In the genomic region with DNA sequence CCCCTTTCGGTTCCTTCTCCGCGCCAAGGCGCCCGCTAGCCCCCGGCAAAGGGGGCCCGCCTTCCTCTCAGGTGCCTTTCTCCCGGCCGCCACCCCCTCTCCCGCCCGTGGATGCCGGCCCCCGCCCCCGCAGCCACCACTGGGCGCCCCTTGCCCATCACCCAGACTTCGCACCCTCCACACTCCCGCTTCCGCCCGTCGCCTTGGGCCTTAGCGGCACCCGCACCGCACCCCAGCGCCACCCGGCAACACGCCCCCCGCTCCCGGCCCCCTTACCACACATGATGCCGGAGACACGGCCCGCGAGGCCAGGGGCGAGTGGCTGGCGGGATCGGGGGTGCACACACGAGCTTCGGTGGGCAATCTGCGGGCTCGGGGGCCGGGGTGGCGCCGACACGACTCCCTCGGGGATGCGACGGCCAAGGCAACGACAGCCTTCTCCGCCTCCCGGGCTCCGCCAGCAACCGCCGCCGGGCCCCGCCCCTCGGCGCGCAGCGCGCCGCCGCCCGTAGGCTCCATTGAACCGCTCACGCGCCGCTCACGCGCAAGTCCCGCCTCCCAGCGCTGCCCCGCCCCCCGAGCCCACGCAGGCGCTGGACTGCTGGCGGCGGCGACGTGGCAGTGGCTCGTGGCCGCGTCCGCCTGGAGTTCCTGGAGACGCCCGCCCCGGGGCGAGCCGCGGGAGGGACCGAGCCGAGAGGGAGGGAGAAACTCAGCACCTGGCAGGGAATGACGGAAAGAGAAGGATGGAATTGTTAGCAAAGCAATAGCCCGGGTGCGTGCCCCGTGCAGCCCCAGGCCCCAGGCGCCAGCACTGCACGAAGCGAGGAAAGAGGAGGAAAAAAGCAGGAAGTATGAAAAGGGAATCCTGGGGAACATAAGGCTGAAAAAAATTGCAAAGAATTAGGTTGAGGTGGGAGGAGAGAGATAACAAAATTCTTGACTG, we compare ENCODE assay signal across 1 cellular context.
TF ChIP-seq lines count a peak whose summit lies in the region.

Gene GFPT1, minus strand, starts transcription at position 439 of the 946 bp plus-strand sequence. Its CDS starts 156 bp downstream, at position 283.

TF ChIP-seq in HepG2, 621 proteins besides CTCF, POLR2A, EP300 and RAD21 (continued from another document and continues in another):
- TF ChIP-seq, protein P1, sequence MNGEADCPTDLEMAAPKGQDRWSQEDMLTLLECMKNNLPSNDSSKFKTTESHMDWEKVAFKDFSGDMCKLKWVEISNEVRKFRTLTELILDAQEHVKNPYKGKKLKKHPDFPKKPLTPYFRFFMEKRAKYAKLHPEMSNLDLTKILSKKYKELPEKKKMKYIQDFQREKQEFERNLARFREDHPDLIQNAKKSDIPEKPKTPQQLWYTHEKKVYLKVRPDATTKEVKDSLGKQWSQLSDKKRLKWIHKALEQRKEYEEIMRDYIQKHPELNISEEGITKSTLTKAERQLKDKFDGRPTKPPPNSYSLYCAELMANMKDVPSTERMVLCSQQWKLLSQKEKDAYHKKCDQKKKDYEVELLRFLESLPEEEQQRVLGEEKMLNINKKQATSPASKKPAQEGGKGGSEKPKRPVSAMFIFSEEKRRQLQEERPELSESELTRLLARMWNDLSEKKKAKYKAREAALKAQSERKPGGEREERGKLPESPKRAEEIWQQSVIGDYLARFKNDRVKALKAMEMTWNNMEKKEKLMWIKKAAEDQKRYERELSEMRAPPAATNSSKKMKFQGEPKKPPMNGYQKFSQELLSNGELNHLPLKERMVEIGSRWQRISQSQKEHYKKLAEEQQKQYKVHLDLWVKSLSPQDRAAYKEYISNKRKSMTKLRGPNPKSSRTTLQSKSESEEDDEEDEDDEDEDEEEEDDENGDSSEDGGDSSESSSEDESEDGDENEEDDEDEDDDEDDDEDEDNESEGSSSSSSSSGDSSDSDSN (CRISPR knock-in tag; IDR thresholded peaks at IDR 0.05): peak; percentile 84
- TF ChIP-seq ZNF318 (CRISPR knock-in tag; IDR thresholded peaks at IDR 0.05) (peak; percentile 86; the same call in 1 of the 2 replicates), ZNF557 (CRISPR knock-in tag; IDR thresholded peaks at IDR 0.05) (0 out of 2 replicates have a peak, but pooled peaks have one; percentile 33), ZNF296 (CRISPR knock-in tag; conservative IDR thresholded peaks at IDR 0.05) (0 out of 2 replicates have a peak, but pooled peaks have one; percentile 50), U2AF1 (optimal IDR thresholded peaks at IDR 0.05; ENCODE audit: low read depth, low read length) (peak; percentile 72), KLF6 (CRISPR knock-in tag; IDR thresholded peaks at IDR 0.05) (peak; percentile 90), ZC3H13 (CRISPR knock-in tag; IDR thresholded peaks at IDR 0.05) (peak; percentile 95), MAZ (IDR thresholded peaks at IDR 0.05; ENCODE audit: borderline replicate concordance, low read depth, low read length) (peak; percentile 69), MAZ (CRISPR knock-in tag; IDR thresholded peaks at IDR 0.05; ENCODE audit: low read depth) (peak; percentile 96), MED1 (CRISPR knock-in tag; IDR thresholded peaks at IDR 0.05) (peak; percentile 78), ZNF552 (CRISPR knock-in tag; IDR thresholded peaks at IDR 0.05; ENCODE audit: borderline replicate concordance) (peak; percentile 92), ZNF724P (CRISPR knock-in tag; IDR thresholded peaks at IDR 0.05; ENCODE audit: borderline replicate concordance) (no peak; the same call in 1 of the 2 replicates), BRD4 (CRISPR knock-in tag; IDR thresholded peaks at IDR 0.05) (peak; percentile 83), ATF3 (CRISPR knock-in tag; IDR thresholded peaks at IDR 0.05) (peak; percentile 8; the same call in 1 of the 2 replicates), ZNF768 (CRISPR knock-in tag; IDR thresholded peaks at IDR 0.05) (peak; percentile 46), DPF2 (CRISPR knock-in tag; IDR thresholded peaks at IDR 0.05; ENCODE audit: borderline replicate concordance, low read depth) (no peak), HMGA1 (CRISPR knock-in tag; conservative IDR thresholded peaks at IDR 0.05) (no peak), ASH2L (IDR thresholded peaks at IDR 0.05; ENCODE audit: insufficient read length, low read depth, low read length) (peak; percentile 95), ZNF280D (CRISPR knock-in tag; IDR thresholded peaks at IDR 0.05) (peak; percentile 16; the same call in 1 of the 2 replicates), BCL6 (CRISPR knock-in tag; IDR thresholded peaks at IDR 0.05) (peak; percentile 68), HNRNPK (IDR thresholded peaks at IDR 0.05; ENCODE audit: low read depth, low read length, poor library complexity, severe bottlenecking) (peak; percentile 81), ARNT (IDR thresholded peaks at IDR 0.05) (no peak), MYNN (CRISPR knock-in tag; IDR thresholded peaks at IDR 0.05; ENCODE audit: low read depth) (no peak), HMG20B (CRISPR knock-in tag; conservative IDR thresholded peaks at IDR 0.05) (no peak), SPEN (CRISPR knock-in tag; IDR thresholded peaks at IDR 0.05; ENCODE audit: low read depth) (peak; percentile 84), CBX2 (IDR thresholded peaks at IDR 0.05; ENCODE audit: low read depth, low read length) (no peak), CBX2 (CRISPR knock-in tag; IDR thresholded peaks at IDR 0.05; ENCODE audit: low read depth) (peak; percentile 63; the same call in 1 of the 2 replicates), NCOA1 (CRISPR knock-in tag; IDR thresholded peaks at IDR 0.05) (peak; percentile 90)
- TF ChIP-seq, protein P2, sequence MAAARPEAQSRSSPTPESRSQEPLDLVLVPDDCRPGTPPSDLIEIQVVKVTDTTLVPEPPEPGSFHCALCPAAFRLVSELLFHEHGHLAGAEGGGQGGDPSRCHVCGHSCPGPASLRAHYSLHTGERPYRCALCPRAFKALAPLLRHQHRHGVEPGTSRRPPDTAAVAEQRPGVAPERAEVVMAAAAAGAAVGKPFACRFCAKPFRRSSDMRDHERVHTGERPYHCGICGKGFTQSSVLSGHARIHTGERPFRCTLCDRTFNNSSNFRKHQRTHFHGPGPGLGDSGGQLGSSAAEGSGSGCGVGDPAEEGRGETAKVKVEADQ (CRISPR knock-in tag; IDR thresholded peaks at IDR 0.05; ENCODE audit: borderline replicate concordance): peak; percentile 97; the same call in 1 of the 2 replicates
- TF ChIP-seq, protein P3, sequence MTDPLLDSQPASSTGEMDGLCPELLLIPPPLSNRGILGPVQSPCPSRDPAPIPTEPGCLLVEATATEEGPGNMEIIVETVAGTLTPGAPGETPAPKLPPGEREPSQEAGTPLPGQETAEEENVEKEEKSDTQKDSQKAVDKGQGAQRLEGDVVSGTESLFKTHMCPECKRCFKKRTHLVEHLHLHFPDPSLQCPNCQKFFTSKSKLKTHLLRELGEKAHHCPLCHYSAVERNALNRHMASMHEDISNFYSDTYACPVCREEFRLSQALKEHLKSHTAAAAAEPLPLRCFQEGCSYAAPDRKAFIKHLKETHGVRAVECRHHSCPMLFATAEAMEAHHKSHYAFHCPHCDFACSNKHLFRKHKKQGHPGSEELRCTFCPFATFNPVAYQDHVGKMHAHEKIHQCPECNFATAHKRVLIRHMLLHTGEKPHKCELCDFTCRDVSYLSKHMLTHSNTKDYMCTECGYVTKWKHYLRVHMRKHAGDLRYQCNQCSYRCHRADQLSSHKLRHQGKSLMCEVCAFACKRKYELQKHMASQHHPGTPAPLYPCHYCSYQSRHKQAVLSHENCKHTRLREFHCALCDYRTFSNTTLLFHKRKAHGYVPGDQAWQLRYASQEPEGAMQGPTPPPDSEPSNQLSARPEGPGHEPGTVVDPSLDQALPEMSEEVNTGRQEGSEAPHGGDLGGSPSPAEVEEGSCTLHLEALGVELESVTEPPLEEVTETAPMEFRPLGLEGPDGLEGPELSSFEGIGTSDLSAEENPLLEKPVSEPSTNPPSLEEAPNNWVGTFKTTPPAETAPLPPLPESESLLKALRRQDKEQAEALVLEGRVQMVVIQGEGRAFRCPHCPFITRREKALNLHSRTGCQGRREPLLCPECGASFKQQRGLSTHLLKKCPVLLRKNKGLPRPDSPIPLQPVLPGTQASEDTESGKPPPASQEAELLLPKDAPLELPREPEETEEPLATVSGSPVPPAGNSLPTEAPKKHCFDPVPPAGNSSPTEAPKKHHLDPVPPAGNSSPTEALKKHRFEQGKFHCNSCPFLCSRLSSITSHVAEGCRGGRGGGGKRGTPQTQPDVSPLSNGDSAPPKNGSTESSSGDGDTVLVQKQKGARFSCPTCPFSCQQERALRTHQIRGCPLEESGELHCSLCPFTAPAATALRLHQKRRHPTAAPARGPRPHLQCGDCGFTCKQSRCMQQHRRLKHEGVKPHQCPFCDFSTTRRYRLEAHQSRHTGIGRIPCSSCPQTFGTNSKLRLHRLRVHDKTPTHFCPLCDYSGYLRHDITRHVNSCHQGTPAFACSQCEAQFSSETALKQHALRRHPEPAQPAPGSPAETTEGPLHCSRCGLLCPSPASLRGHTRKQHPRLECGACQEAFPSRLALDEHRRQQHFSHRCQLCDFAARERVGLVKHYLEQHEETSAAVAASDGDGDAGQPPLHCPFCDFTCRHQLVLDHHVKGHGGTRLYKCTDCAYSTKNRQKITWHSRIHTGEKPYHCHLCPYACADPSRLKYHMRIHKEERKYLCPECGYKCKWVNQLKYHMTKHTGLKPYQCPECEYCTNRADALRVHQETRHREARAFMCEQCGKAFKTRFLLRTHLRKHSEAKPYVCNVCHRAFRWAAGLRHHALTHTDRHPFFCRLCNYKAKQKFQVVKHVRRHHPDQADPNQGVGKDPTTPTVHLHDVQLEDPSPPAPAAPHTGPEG (CRISPR knock-in tag; IDR thresholded peaks at IDR 0.05): peak; percentile 69; the same call in 1 of the 2 replicates
- TF ChIP-seq, protein P4, sequence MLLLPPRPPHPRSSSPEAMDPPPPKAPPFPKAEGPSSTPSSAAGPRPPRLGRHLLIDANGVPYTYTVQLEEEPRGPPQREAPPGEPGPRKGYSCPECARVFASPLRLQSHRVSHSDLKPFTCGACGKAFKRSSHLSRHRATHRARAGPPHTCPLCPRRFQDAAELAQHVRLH (CRISPR knock-in tag; IDR thresholded peaks at IDR 0.05; ENCODE audit: borderline replicate concordance, low read depth): peak; percentile 83; the same call in 1 of the 2 replicates
